In the genomic region with DNA sequence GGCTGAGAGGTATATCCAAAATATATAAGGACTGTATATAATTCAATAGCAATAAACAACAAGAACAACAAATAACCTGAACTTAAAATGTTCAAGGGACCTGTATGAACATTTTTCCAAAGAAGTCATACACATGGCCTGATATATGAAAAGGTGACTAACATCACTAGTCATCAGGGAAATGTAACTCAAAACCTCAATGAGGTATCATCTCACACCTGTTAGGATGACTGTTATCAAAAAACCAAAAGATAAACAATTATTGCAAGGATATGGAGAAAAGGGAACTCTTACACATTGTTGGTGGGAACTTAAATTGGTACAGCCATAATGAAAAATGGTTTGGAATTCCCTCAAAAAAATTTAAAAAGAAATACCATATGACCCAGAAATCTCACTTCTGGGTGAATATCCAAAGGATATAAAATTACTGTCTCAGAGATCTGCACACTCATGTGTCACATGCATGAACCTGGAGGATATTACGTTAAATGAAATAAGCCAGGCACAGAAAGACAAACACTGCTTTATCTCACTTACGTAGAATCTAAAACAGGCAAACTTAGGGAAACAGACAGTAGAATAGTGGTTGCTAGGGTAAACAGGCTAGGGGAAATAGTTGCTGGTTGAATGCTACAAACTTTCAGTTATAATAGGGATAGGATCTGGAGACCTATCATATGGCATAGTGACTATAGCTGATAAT, we compare ENCODE assay signal across 21 cellular contexts.
DNase-seq lines count a peak whose midpoint lies in the region; ATAC-seq and TF ChIP-seq lines count a peak whose summit lies in the region.
"Had no signal": no experiment of that assay in that cellular context is flagged by ENCODE, and none has a peak within 500 bp of the region (broad histone marks: within the 10 kb centered on the region; RNA-seq: fewer than 3 reads in every experiment).

No MANE protein-coding gene starts in this region.

- H3K4me1 ChIP-seq in RWPE2 (ENCODE audit: insufficient read depth, poor library complexity, severe bottlenecking) (peaks cover 15% of the 10 kb centered on the region), aorta (ENCODE audit: control insufficient read depth in 1 of 2, insufficient read depth in 2 of 2, low read length in 2 of 2) (no peaks in the 10 kb centered on the region)
- H3K4me1 ChIP-seq in CD8-positive, alpha-beta memory T cell (ENCODE audit: insufficient read depth, low read length): no peaks in the 10 kb centered on the region

- no peaks in the 10 kb centered on the region for H3K27me3 Mint-ChIP-seq in CD8-positive, alpha-beta memory T cell
- H3K27me3 Mint-ChIP-seq: CD4-positive, alpha-beta memory T cell had no signal

- no peak overlapping the region for H3K27ac ChIP-seq in RWPE2 (ENCODE audit: poor library complexity, severe bottlenecking)
- peak overlapping the region; percentile 3 for H3K27ac ChIP-seq in epithelial cell of prostate
- no peak overlapping the region for H3K27ac ChIP-seq in aorta (ENCODE audit: low read depth in 1 of 2, low read length in 2 of 2)
- no peak overlapping the region for H3K27ac ChIP-seq in CD8-positive, alpha-beta memory T cell (ENCODE audit: low read depth, low read length)
- H3K27ac ChIP-seq: 22Rv1; BLaER1 treated with 17β-estradiol and CSF1 and Interleukin-3, amounts not matched to agents 10 nM and 100 nM; SJSA1 had no signal

- H3K27ac Mint-ChIP-seq in CD8-positive, alpha-beta memory T cell: no peak overlapping the region
- H3K27ac Mint-ChIP-seq: CD4-positive, alpha-beta memory T cell had no signal

- no peaks in the 10 kb centered on the region for H3K36me3 Mint-ChIP-seq in CD8-positive, alpha-beta memory T cell
- H3K36me3 Mint-ChIP-seq: CD4-positive, alpha-beta memory T cell had no signal

- peaks cover 7 to 29% (median 8%) of the 10 kb centered on the region in 5 donors for H3K9me3 Mint-ChIP-seq in CD8-positive, alpha-beta memory T cell

- POLR2A ChIA-PET in CD8-positive, alpha-beta memory T cell (lab: Charles Lee): no interaction called here

- no peak for TF ChIP-seq CTCF in RWPE2 (IDR thresholded peaks at IDR 0.05; ENCODE audit: poor library complexity, severe bottlenecking)

- H3K4me1 Mint-ChIP-seq in CD8-positive, alpha-beta memory T cell: no peaks in the 10 kb centered on the region
- H3K4me1 Mint-ChIP-seq: CD4-positive, alpha-beta memory T cell had no signal

- no peaks in the 10 kb centered on the region for H3K36me3 ChIP-seq in RWPE2 (ENCODE audit: low read depth)
- H3K36me3 ChIP-seq in aorta (ENCODE audit: control insufficient read depth in 1 of 2, insufficient read depth in 2 of 2, low read length in 1 of 2): no peaks in the 10 kb centered on the region
- H3K36me3 ChIP-seq in CD8-positive, alpha-beta memory T cell (ENCODE audit: insufficient read depth, low read length): no peaks in the 10 kb centered on the region
- H3K36me3 ChIP-seq: BLaER1 treated with 17β-estradiol and CSF1 and Interleukin-3, amounts not matched to agents 10 nM and 100 nM; SJSA1 had no signal

- CTCF ChIA-PET in CD8-positive, alpha-beta memory T cell (lab: Charles Lee): no interaction called here

- intact Hi-C loops in aorta (cut with DNase I): no loop called here

- H3K4me3 ChIP-seq in RWPE2 (ENCODE audit: severe bottlenecking) (no peak overlapping the region), aorta (ENCODE audit: low read length in 2 of 2) (no peak overlapping the region)
- no peak overlapping the region for H3K4me3 ChIP-seq in CD8-positive, alpha-beta memory T cell (ENCODE audit: low read length)
- H3K4me3 ChIP-seq: BLaER1 treated with 17β-estradiol and CSF1 and Interleukin-3, amounts not matched to agents 10 nM and 100 nM; SJSA1 had no signal

- DNase-seq in DMS53 (lab: John Stamatoyannopoulos, UW): peak; percentile 10
- no peak for DNase-seq in DMS53 treated with DMSO at 0.1 percent for 48 hours (lab: John Stamatoyannopoulos, UW; ENCODE audit: unreplicated experiment)
- no peak for DNase-seq in RWPE2 (ENCODE audit: low spot score)
- peak; percentile 61 for DNase-seq in epithelial cell of prostate (ENCODE audit: low read depth, low spot score)
- DNase-seq in aorta: no peak
- DNase-seq in DMS 273 (lab: John Stamatoyannopoulos, UW; ENCODE audit: unreplicated experiment): no peak
- no peak for DNase-seq in CD8-positive, alpha-beta memory T cell
- DNase-seq: CD4-positive, alpha-beta memory T cell; DMS153; EL; KBM-7; NCI-H1092 treated with DMSO at 0.1 percent for 48 hours; NCI-H146; NCI-H2029; NCI-H524 treated with DMSO at 0.1 percent for 48 hours had no signal

- no peaks in the 10 kb centered on the region for H3K9me3 ChIP-seq in RWPE2 (ENCODE audit: severe bottlenecking)
- no peaks in the 10 kb centered on the region for H3K9me3 ChIP-seq in aorta (ENCODE audit: control insufficient read depth, low read length)
- no peaks in the 10 kb centered on the region for H3K9me3 ChIP-seq in CD8-positive, alpha-beta memory T cell (ENCODE audit: low read length)

- WGBS in aorta, 2 donors: 79 to 90% methylated on average over 2 of the region's 2 CpGs

- ATAC-seq in RWPE2 (ENCODE audit: low read depth): peak; percentile 58; the same call in 2 of the 3 replicates
- no peak for ATAC-seq in GM18502 (IDR thresholded peaks at IDR 0.05; ENCODE audit: poor library complexity, unreplicated experiment)
- ATAC-seq in aorta (ENCODE audit: low FRiP score): no peak
- ATAC-seq: HepG2, Right ventricle myocardium inferior had no signal

- H3K27me3 ChIP-seq in RWPE2 (ENCODE audit: insufficient read depth, poor library complexity, severe bottlenecking) (no peaks in the 10 kb centered on the region), aorta (ENCODE audit: control insufficient read depth in 1 of 2, insufficient read depth in 2 of 2, low read length in 1 of 2) (no peaks in the 10 kb centered on the region)
- H3K27me3 ChIP-seq in CD8-positive, alpha-beta memory T cell (ENCODE audit: insufficient read depth, low read length, poor library complexity, severe bottlenecking): no peaks in the 10 kb centered on the region
- H3K27me3 ChIP-seq: BLaER1 treated with 17β-estradiol and CSF1 and Interleukin-3, amounts not matched to agents 10 nM and 100 nM; SJSA1 had no signal

- no peak overlapping the region for H3K4me3 Mint-ChIP-seq in CD8-positive, alpha-beta memory T cell
- H3K4me3 Mint-ChIP-seq: CD4-positive, alpha-beta memory T cell had no signal

Comparison
In these comparisons a context has a peak if more than half of its experiments do, and no peak if none do; other contexts are left out.
1. DNase-seq: peak in DMS53 (single experiment) and epithelial cell of prostate (single experiment); none in DMS53 treated with DMSO at 0.1 percent for 48 hours (single experiment), RWPE2 (single experiment), aorta (0 of 2), DMS 273 (single experiment) and CD8-positive, alpha-beta memory T cell (0 of 5).